Comparison of ENCODE assay signal across 1 cellular context in genomic region chr9:121736964-121737462, GRCh38.
TF ChIP-seq lines count a peak whose summit lies in the region.

No MANE protein-coding gene starts in this region.

TF ChIP-seq in HepG2, 621 proteins besides CTCF, POLR2A, EP300 and RAD21 (continued from another document and continues in another):
- TF ChIP-seq ZBED4 (CRISPR knock-in tag; IDR thresholded peaks at IDR 0.05; ENCODE audit: borderline replicate concordance) (peak; percentile 69; the same call in 1 of the 2 replicates), IRF2 (CRISPR knock-in tag; IDR thresholded peaks at IDR 0.05) (no peak), KDM2A (CRISPR knock-in tag; IDR thresholded peaks at IDR 0.05; ENCODE audit: borderline replicate concordance, low read depth) (peak; percentile 39; the same call in 1 of the 2 replicates), THAP11 (CRISPR knock-in tag; IDR thresholded peaks at IDR 0.05) (peak; percentile 30; the same call in 1 of the 2 replicates), DZIP1 (CRISPR knock-in tag; IDR thresholded peaks at IDR 0.05) (no peak), MYNN (CRISPR knock-in tag; IDR thresholded peaks at IDR 0.05; ENCODE audit: low read depth) (no peak), SMAD3 (CRISPR knock-in tag; IDR thresholded peaks at IDR 0.05) (peak; percentile 84), DBP (CRISPR knock-in tag; IDR thresholded peaks at IDR 0.05; ENCODE audit: not compliant biosample characterization) (peak; percentile 23), E2F1 (CRISPR knock-in tag; IDR thresholded peaks at IDR 0.05) (no peak), SP5 (CRISPR knock-in tag; IDR thresholded peaks at IDR 0.05; ENCODE audit: borderline replicate concordance, low read depth) (peak; percentile 78), KAT7 (CRISPR knock-in tag; IDR thresholded peaks at IDR 0.05; ENCODE audit: borderline replicate concordance) (no peak), ZBTB34 (CRISPR knock-in tag; IDR thresholded peaks at IDR 0.05) (0 out of 2 replicates have a peak, but pooled peaks have one; percentile 56), NCOR1 (IDR thresholded peaks at IDR 0.05; ENCODE audit: borderline replicate concordance, low read length) (no peak), ZNF574 (CRISPR knock-in tag; IDR thresholded peaks at IDR 0.05) (peak; percentile 45; the same call in 1 of the 2 replicates), FIP1L1 (IDR thresholded peaks at IDR 0.05; ENCODE audit: borderline replicate concordance, insufficient read depth, low read depth, low read length) (no peak), POLR2AphosphoS5 (IDR thresholded peaks at IDR 0.05; ENCODE audit: low read depth, low read length) (peak; percentile 88), RORA (CRISPR knock-in tag; IDR thresholded peaks at IDR 0.05) (no peak), GZF1 (CRISPR knock-in tag; IDR thresholded peaks at IDR 0.05) (no peak), ISL2 (CRISPR knock-in tag; IDR thresholded peaks at IDR 0.05) (peak; percentile 32; the same call in 1 of the 2 replicates), HNF1A (IDR thresholded peaks at IDR 0.05; ENCODE audit: low read depth) (no peak), HNF1A (CRISPR knock-in tag; IDR thresholded peaks at IDR 0.05; ENCODE audit: borderline replicate concordance) (no peak), MEIS2 (CRISPR knock-in tag; IDR thresholded peaks at IDR 0.05) (0 out of 2 replicates have a peak, but pooled peaks have one; percentile 6), ZFP37 (CRISPR knock-in tag; IDR thresholded peaks at IDR 0.05; ENCODE audit: borderline replicate concordance) (0 out of 2 replicates have a peak, but pooled peaks have one; percentile 17), FOXA1 (IDR thresholded peaks at IDR 0.05) (no peak), FOXA1 (CRISPR knock-in tag; IDR thresholded peaks at IDR 0.05) (peak; percentile 61), SALL1 (CRISPR knock-in tag; IDR thresholded peaks at IDR 0.05) (peak; percentile 36), SCMH1 (CRISPR knock-in tag; IDR thresholded peaks at IDR 0.05; ENCODE audit: borderline replicate concordance) (no peak), ZNF234 (CRISPR knock-in tag; conservative IDR thresholded peaks at IDR 0.05) (no peak), GFI1 (CRISPR knock-in tag; IDR thresholded peaks at IDR 0.05; ENCODE audit: borderline replicate concordance) (0 out of 2 replicates have a peak, but pooled peaks have one; percentile 12), GATA4 (IDR thresholded peaks at IDR 0.05; ENCODE audit: borderline replicate concordance, low read depth) (peak; percentile 73; the same call in 1 of the 2 replicates), SMC3 (IDR thresholded peaks at IDR 0.05; ENCODE audit: low read length) (no peak), ZNF672 (CRISPR knock-in tag; IDR thresholded peaks at IDR 0.05) (no peak), ZNF598 (CRISPR knock-in tag; IDR thresholded peaks at IDR 0.05; ENCODE audit: borderline replicate concordance) (no peak), BHLHE40 (IDR thresholded peaks at IDR 0.05; ENCODE audit: low read length) (peak; percentile 72), ZMYM4 (CRISPR knock-in tag; IDR thresholded peaks at IDR 0.05) (0 out of 2 replicates have a peak, but pooled peaks have one; percentile 29), ZNF354B (CRISPR knock-in tag; IDR thresholded peaks at IDR 0.05) (peak; percentile 81; the same call in 1 of the 2 replicates), REPIN1 (CRISPR knock-in tag; IDR thresholded peaks at IDR 0.05; ENCODE audit: borderline replicate concordance, low read depth) (0 out of 2 replicates have a peak, but pooled peaks have one; percentile 30), ZEB1 (IDR thresholded peaks at IDR 0.05; ENCODE audit: insufficient replicate concordance, low read depth) (peak; percentile 31), MYPOP (CRISPR knock-in tag; IDR thresholded peaks at IDR 0.05) (no peak), SAP130 (CRISPR knock-in tag; IDR thresholded peaks at IDR 0.05; ENCODE audit: low read depth) (peak; percentile 69), ETV5 (CRISPR knock-in tag; IDR thresholded peaks at IDR 0.05; ENCODE audit: borderline replicate concordance) (peak; percentile 55), CSRNP2 (CRISPR knock-in tag; conservative IDR thresholded peaks at IDR 0.05; ENCODE audit: low read depth) (no peak), ZNF260 (CRISPR knock-in tag; IDR thresholded peaks at IDR 0.05; ENCODE audit: borderline replicate concordance, low read depth) (no peak)
